Comparison of ENCODE assay signal across 8 cellular contexts in the genomic region with DNA sequence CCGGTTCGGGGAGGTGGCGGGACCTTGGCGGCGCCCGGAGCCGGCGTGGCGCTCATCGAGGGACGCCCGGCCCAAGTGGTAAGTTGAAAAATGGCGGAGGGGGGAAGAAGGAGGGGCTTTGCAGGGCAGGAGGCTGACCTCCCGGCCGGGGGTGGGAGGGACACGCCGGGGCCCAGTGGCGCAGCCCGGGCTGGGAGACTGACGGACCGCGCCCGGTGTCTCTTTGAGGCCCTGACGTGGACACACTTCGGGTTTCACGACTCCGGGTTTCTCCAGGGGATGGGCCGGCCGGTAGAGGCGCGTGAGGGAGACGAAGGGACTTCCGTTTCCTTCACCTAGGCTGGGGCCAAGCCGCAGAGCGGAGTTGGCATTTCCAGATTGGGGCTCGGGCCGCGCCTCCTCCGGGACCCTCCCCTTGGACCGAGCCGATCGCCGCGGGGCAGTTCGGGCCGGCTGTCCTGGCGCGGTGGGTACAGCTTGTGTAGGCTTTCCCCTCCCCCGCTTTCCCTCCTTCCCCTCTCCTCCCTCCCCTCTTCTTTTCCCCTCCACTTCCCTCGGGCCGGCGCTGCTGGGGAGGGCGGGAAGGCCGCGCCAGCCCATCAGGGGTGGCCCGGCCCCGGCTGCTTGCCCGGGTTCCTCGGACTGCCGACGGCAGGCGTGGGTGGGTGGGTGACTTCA. TPM values are rescaled to one million over a fixed set of nuclear protein-coding genes. Genes with fewer than 3 reads are reported as not detected.
DNase-seq lines count a peak whose midpoint lies in the region; ATAC-seq lines count a peak whose summit lies in the region.

A gene (plus strand): TSS at position 226 of the 678 bp plus-strand sequence. CDS start 25,610 bp downstream, outside the sequence.

- H3K79me2 ChIP-seq in mesendoderm (ENCODE audit: control insufficient read depth, insufficient read depth, low read length), result peaks cover 11% of the 10 kb centered on the region

- H3K56ac ChIP-seq in mesendoderm (ENCODE audit: low read length), result peak within 1 kb of the TSS; percentile 85

- no peak within 1 kb of the TSS for H2BK15ac ChIP-seq in mesendoderm (replicated peaks; ENCODE audit: low read depth)

- no peak within 1 kb of the TSS for H3K23ac ChIP-seq in mesendoderm (ENCODE audit: low read length)

- H3K9me3 Mint-ChIP-seq in CD4-positive, CD25-positive, alpha-beta regulatory T cell, result peaks cover 0 to 2% (median 0%) of the 10 kb centered on the region in 7 donors
- H3K9me3 Mint-ChIP-seq in activated CD8-positive, alpha-beta memory T cell treated with anti-CD3 and anti-CD28 coated beads, Interleukin-2, amount 10 ng/mL, durations not matched to agents 7 days and 5 days (ENCODE audit: low read depth), result no peaks in the 10 kb centered on the region

- peak within 1 kb of the TSS; percentile 20 for H3K4ac ChIP-seq in mesendoderm (ENCODE audit: low read depth, low read length)

- no peaks in the 10 kb centered on the region for H3K36me3 ChIP-seq in CD4-positive, CD25-positive, alpha-beta regulatory T cell (ENCODE audit: control insufficient read depth, insufficient read depth, low read length)
- H3K36me3 ChIP-seq in endocrine pancreas (ENCODE audit: control insufficient read depth, insufficient read depth, low read length) (no peaks in the 10 kb centered on the region), mesendoderm (ENCODE audit: control insufficient read depth, insufficient read depth, low read length) (no peaks in the 10 kb centered on the region)

- no peaks in the 10 kb centered on the region for H3K79me1 ChIP-seq in mesendoderm (ENCODE audit: low read length)

- peaks cover 2% of the 10 kb centered on the region for H3K36me3 Mint-ChIP-seq in CD4-positive, CD25-positive, alpha-beta regulatory T cell
- peaks cover 5% of the 10 kb centered on the region for H3K36me3 Mint-ChIP-seq in activated CD8-positive, alpha-beta memory T cell treated with anti-CD3 and anti-CD28 coated beads, Interleukin-2, amount 10 ng/mL, durations not matched to agents 7 days and 5 days

- H4K8ac ChIP-seq in mesendoderm (ENCODE audit: low read depth, low read length), result peak within 1 kb of the TSS; percentile 28

- H3K4me2 ChIP-seq in mesendoderm (ENCODE audit: low read length), result no peak within 1 kb of the TSS

- peak; percentile 56 to 76 (median 65) for DNase-seq in CD4-positive, CD25-positive, alpha-beta regulatory T cell
- DNase-seq in NOMO-1 treated with DMSO at 0.1 percent for 48 hours (lab: John Stamatoyannopoulos, UW; ENCODE audit: unreplicated experiment) (peak; percentile 76), mesendoderm (peak; percentile 94)
- peak; percentile 86 for DNase-seq in activated CD8-positive, alpha-beta memory T cell treated with anti-CD3 and anti-CD28 coated beads, Interleukin-2, amount 10 ng/mL, durations not matched to agents 7 days and 5 days
- peak; percentile 26 for DNase-seq in stimulated activated CD8-positive, alpha-beta memory T cell treated with anti-CD3 and anti-CD28 coated beads, Interleukin-15, amount 100 ng/mL, for 24 hours (ENCODE audit: low read depth)

- no CpG with 5 or more reads among the region's 62 CpGs for WGBS in mesendoderm (ENCODE audit: extremely low coverage, insufficient coverage, low lambda C conversion rate)

- peak; percentile 76 for ATAC-seq in CD4-positive, CD25-positive, alpha-beta regulatory T cell (ENCODE audit: low read depth in 2 of 2)
- peak; percentile 81 for ATAC-seq in GM19324 (IDR thresholded peaks at IDR 0.05; ENCODE audit: low FRiP score, unreplicated experiment)
- peak; percentile 72 for ATAC-seq in HG03460 (IDR thresholded peaks at IDR 0.05; ENCODE audit: unreplicated experiment)
- ATAC-seq in activated CD8-positive, alpha-beta memory T cell treated with anti-CD3 and anti-CD28 coated beads, Interleukin-2, amount 10 ng/mL, durations not matched to agents 7 days and 5 days, result peak; percentile 90

- no peak within 1 kb of the TSS for H2AK5ac ChIP-seq in mesendoderm (ENCODE audit: low read length)

- H3K4me3 Mint-ChIP-seq in CD4-positive, CD25-positive, alpha-beta regulatory T cell, result peak within 1 kb of the TSS; percentile 88 to 96 (median 96)
- H3K4me3 Mint-ChIP-seq in activated CD8-positive, alpha-beta memory T cell treated with anti-CD3 and anti-CD28 coated beads, Interleukin-2, amount 10 ng/mL, durations not matched to agents 7 days and 5 days, result peak within 1 kb of the TSS; percentile 84

- H3K27ac Mint-ChIP-seq in CD4-positive, CD25-positive, alpha-beta regulatory T cell, result peak within 1 kb of the TSS; percentile 91 to 97 (median 96)
- H3K27ac Mint-ChIP-seq in activated CD8-positive, alpha-beta memory T cell treated with anti-CD3 and anti-CD28 coated beads, Interleukin-2, amount 10 ng/mL, durations not matched to agents 7 days and 5 days, result peak within 1 kb of the TSS; percentile 93

- peak within 1 kb of the TSS; percentile 88 for H3K27ac ChIP-seq in CD4-positive, CD25-positive, alpha-beta regulatory T cell (ENCODE audit: insufficient read depth, low read length, poor library complexity, severe bottlenecking)
- peak within 1 kb of the TSS; percentile 95 for H3K27ac ChIP-seq in mesendoderm (ENCODE audit: low read depth, low read length)

- no peak within 1 kb of the TSS for H4K5ac ChIP-seq in mesendoderm (ENCODE audit: low read length)

- H3K9me3 ChIP-seq in CD4-positive, CD25-positive, alpha-beta regulatory T cell (ENCODE audit: control insufficient read depth in 2 of 2, low read length in 2 of 2), result no peaks in the 10 kb centered on the region
- no peaks in the 10 kb centered on the region for H3K9me3 ChIP-seq in endocrine pancreas (ENCODE audit: control insufficient read depth, low read length)

- H3K4me1 Mint-ChIP-seq in CD4-positive, CD25-positive, alpha-beta regulatory T cell, result peaks cover 0 to 20% (median 12%) of the 10 kb centered on the region in 4 donors
- H3K4me1 Mint-ChIP-seq in activated CD8-positive, alpha-beta memory T cell treated with anti-CD3 and anti-CD28 coated beads, Interleukin-2, amount 10 ng/mL, durations not matched to agents 7 days and 5 days, result peaks cover 18% of the 10 kb centered on the region

- peaks cover 9% of the 10 kb centered on the region for H3K27me3 Mint-ChIP-seq in CD4-positive, CD25-positive, alpha-beta regulatory T cell
- H3K27me3 Mint-ChIP-seq in activated CD8-positive, alpha-beta memory T cell treated with anti-CD3 and anti-CD28 coated beads, Interleukin-2, amount 10 ng/mL, durations not matched to agents 7 days and 5 days, result no peaks in the 10 kb centered on the region

- peaks cover 6% of the 10 kb centered on the region for H3K4me1 ChIP-seq in CD4-positive, CD25-positive, alpha-beta regulatory T cell (ENCODE audit: control insufficient read depth, insufficient read depth, low read length, poor library complexity, severe bottlenecking)
- H3K4me1 ChIP-seq in endocrine pancreas (ENCODE audit: control insufficient read depth, insufficient read depth, low read length) (no peaks in the 10 kb centered on the region), mesendoderm (ENCODE audit: control insufficient read depth, low read depth, low read length) (no peaks in the 10 kb centered on the region)

- no peak within 1 kb of the TSS for H2BK5ac ChIP-seq in mesendoderm (ENCODE audit: low read length)

- H3K9ac ChIP-seq in endocrine pancreas (ENCODE audit: control insufficient read depth, insufficient read depth, low read length), result peak within 1 kb of the TSS; percentile 81
- H3K9ac ChIP-seq in mesendoderm (ENCODE audit: low read length), result peak within 1 kb of the TSS; percentile 84

- peak within 1 kb of the TSS; percentile 96 for H3K4me3 ChIP-seq in CD4-positive, CD25-positive, alpha-beta regulatory T cell (ENCODE audit: low read depth, low read length)
- H3K4me3 ChIP-seq in endocrine pancreas (ENCODE audit: control insufficient read depth, insufficient read depth, low read length), result peak within 1 kb of the TSS; percentile 97
- peak within 1 kb of the TSS; percentile 72 for H3K4me3 ChIP-seq in mesendoderm (ENCODE audit: low read length)

- no peak within 1 kb of the TSS for H2BK120ac ChIP-seq in mesendoderm (ENCODE audit: low read depth, low read length)

- CTCF ChIA-PET in activated CD8-positive, alpha-beta memory T cell treated with anti-CD3 and anti-CD28 coated beads, Interleukin-2, amount 10 ng/mL, durations not matched to agents 7 days and 5 days (lab: Charles Lee), result no interaction called here

- peak within 1 kb of the TSS; percentile 56 for H3K18ac ChIP-seq in mesendoderm (ENCODE audit: low read length)

- H3K27me3 ChIP-seq in CD4-positive, CD25-positive, alpha-beta regulatory T cell (ENCODE audit: control insufficient read depth, insufficient read depth, low read length), result no peaks in the 10 kb centered on the region
- no peaks in the 10 kb centered on the region for H3K27me3 ChIP-seq in endocrine pancreas (ENCODE audit: control insufficient read depth, insufficient read depth, low read length)
- no peaks in the 10 kb centered on the region for H3K27me3 ChIP-seq in mesendoderm (ENCODE audit: insufficient read depth, low read length, poor library complexity)

RNA-seq across cellular contexts. Expression of the gene that starts here (rescaled TPM):
- total RNA-seq in CD4-positive, CD25-positive, alpha-beta regulatory T cell, result 35.5 TPM
- 1 to 10 TPM; 7.7 to 8.7 (median 8.0) TPM for polyA plus RNA-seq in CD4-positive, CD25-positive, alpha-beta regulatory T cell
- total RNA-seq in activated CD8-positive, alpha-beta memory T cell treated with anti-CD3 and anti-CD28 coated beads, Interleukin-2, amount 10 ng/mL, durations not matched to agents 7 days and 5 days, result 10 to 100 TPM; 36.6 to 36.9 TPM
- 19.6 TPM for polyA plus RNA-seq in mesendoderm (2013, experiment 1 of 2)
- polyA plus RNA-seq in mesendoderm (2013, experiment 2 of 2), result 22.1 TPM

Comparison
In these comparisons a context has a peak if more than half of its experiments do, and no peak if none do; other contexts are left out.
1. Peak in every context shown above with its lines: DNase-seq, ATAC-seq, H3K4me3 ChIP-seq and H3K27ac ChIP-seq.
2. DNase-seq: peak in every context shown above with its lines; median percentile 94 in mesendoderm; 86 in activated CD8-positive, alpha-beta memory T cell treated with anti-CD3 and anti-CD28 coated beads, Interleukin-2, amount 10 ng/mL, durations not matched to agents 7 days and 5 days; 76 in NOMO-1 treated with DMSO at 0.1 percent for 48 hours; 65 in CD4-positive, CD25-positive, alpha-beta regulatory T cell; 26 in stimulated activated CD8-positive, alpha-beta memory T cell treated with anti-CD3 and anti-CD28 coated beads, Interleukin-15, amount 100 ng/mL, for 24 hours.